Comparison of ENCODE assay signal across 8 cellular contexts in the genomic region with DNA sequence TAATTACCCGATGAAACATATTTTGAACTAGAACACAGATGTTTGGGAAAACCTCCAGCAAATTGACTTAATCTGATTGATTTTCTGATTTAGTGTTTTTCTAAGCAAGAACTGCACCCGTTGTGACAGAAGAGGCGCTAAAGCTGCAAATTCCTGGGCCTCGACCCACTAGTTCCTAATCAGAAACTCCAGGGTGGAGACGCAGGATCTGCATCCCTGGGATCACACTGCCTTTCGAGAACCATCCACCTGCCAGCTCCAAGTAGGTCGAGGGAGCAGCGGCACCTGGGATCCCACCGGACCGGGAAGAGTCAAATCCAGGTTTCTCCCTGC.
DNase-seq lines count a peak whose midpoint lies in the region; ATAC-seq and TF ChIP-seq lines count a peak whose summit lies in the region.

No MANE protein-coding gene starts in this region.

- ATAC-seq in GM19023 (IDR thresholded peaks at IDR 0.05; ENCODE audit: unreplicated experiment) = no peak

- H3K4me3 ChIP-seq in NT2/D1 (ENCODE audit: insufficient read length, low read depth) (peak overlapping the region; percentile 77), esophagus (ENCODE audit: low read depth in 1 of 2, low read length in 2 of 2) (peak overlapping the region; percentile 45 to 59), neutrophil (ENCODE audit: low read depth in 1 of 2, low read length in 1 of 2) (peak overlapping the region; percentile 49 to 57)

- no peak for DNase-seq in activated T-cell treated with anti-CD3 and anti-CD28 coated beads, Interleukin-2, amount 50 U/mL, for 24 hours
- no peak for DNase-seq in activated T-cell treated with anti-CD3 and anti-CD28 coated beads, Interleukin-2, amount 50 U/mL, for 1 hour
- no peak for DNase-seq in NT2/D1 (ENCODE audit: low read depth, low spot score)
- no peak for DNase-seq in SW480 (ENCODE audit: low spot score)
- DNase-seq in stimulated activated CD4-positive, alpha-beta T cell treated with anti-CD3 and anti-CD28 coated beads, Interleukin-4, amount 100 ng/mL, for 24 hours = no peak

- peaks cover 14% of the 10 kb centered on the region for H3K4me1 Mint-ChIP-seq in activated T-cell treated with anti-CD3 and anti-CD28 coated beads, Interleukin-2, amount 50 U/mL, for 24 hours (ENCODE audit: low read depth)

- H3K36me3 ChIP-seq in NT2/D1 (ENCODE audit: insufficient read depth, insufficient read length, low read length) = no peaks in the 10 kb centered on the region
- H3K36me3 ChIP-seq in esophagus (ENCODE audit: control insufficient read depth in 2 of 2, insufficient read depth in 2 of 2, low read length in 1 of 2) = no peaks in the 10 kb centered on the region
- no peaks in the 10 kb centered on the region for H3K36me3 ChIP-seq in neutrophil

- no peaks in the 10 kb centered on the region for H3K9me3 Mint-ChIP-seq in activated T-cell treated with anti-CD3 and anti-CD28 coated beads, Interleukin-2, amount 50 U/mL, for 24 hours

- 5 to 6% methylated on average over 10 of the region's 10 CpGs for WGBS in esophagus, 2 donors

- H3K36me3 Mint-ChIP-seq in activated T-cell treated with anti-CD3 and anti-CD28 coated beads, Interleukin-2, amount 50 U/mL, for 24 hours (ENCODE audit: low read depth) = no peaks in the 10 kb centered on the region

- TF ChIP-seq CTCF in neutrophil (IDR thresholded peaks at IDR 0.05) = no peak

- peak overlapping the region; percentile 59 for H3K9ac ChIP-seq in NT2/D1 (ENCODE audit: insufficient read length, low read depth)

- no peak overlapping the region for H3K27ac Mint-ChIP-seq in activated T-cell treated with anti-CD3 and anti-CD28 coated beads, Interleukin-2, amount 50 U/mL, for 24 hours

- H3K27ac ChIP-seq in esophagus (ENCODE audit: low read depth in 2 of 2, low read length in 1 of 2) (no peak overlapping the region), neutrophil (no peak overlapping the region)

- peak overlapping the region; percentile 73 for H3K4me3 Mint-ChIP-seq in activated T-cell treated with anti-CD3 and anti-CD28 coated beads, Interleukin-2, amount 50 U/mL, for 24 hours

- peaks cover 59% of the 10 kb centered on the region for H3K27me3 Mint-ChIP-seq in activated T-cell treated with anti-CD3 and anti-CD28 coated beads, Interleukin-2, amount 50 U/mL, for 24 hours

- H3K4me1 ChIP-seq in NT2/D1 (ENCODE audit: insufficient read depth, insufficient read length) = peaks cover 3% of the 10 kb centered on the region
- no peaks in the 10 kb centered on the region for H3K4me1 ChIP-seq in esophagus (ENCODE audit: control insufficient read depth in 2 of 2, insufficient read depth in 2 of 2, low read length in 1 of 2)
- H3K4me1 ChIP-seq in neutrophil (ENCODE audit: control insufficient read depth in 1 of 2, insufficient read depth in 1 of 2, low read depth in 1 of 2, low read length in 1 of 2) = peaks cover 6 to 13% of the 10 kb centered on the region in 2 experiments

- H3K9me3 ChIP-seq in NT2/D1 (ENCODE audit: insufficient read depth, low read length) = peaks cover 24% of the 10 kb centered on the region
- no peaks in the 10 kb centered on the region for H3K9me3 ChIP-seq in esophagus (ENCODE audit: control insufficient read depth in 2 of 2, insufficient read depth in 1 of 2, low read depth in 1 of 2, low read length in 1 of 2)
- no peaks in the 10 kb centered on the region for H3K9me3 ChIP-seq in neutrophil

- peaks cover 14% of the 10 kb centered on the region for H3K27me3 ChIP-seq in NT2/D1 (ENCODE audit: insufficient read depth, insufficient read length)
- H3K27me3 ChIP-seq in esophagus (ENCODE audit: control insufficient read depth in 1 of 2, insufficient read depth in 2 of 2, low read length in 2 of 2) = peaks cover 0 to 3% of the 10 kb centered on the region in 2 donors
- peaks cover 41% of the 10 kb centered on the region for H3K27me3 ChIP-seq in neutrophil
